21 cellular contexts compared by ENCODE assay signal in the genomic region with DNA sequence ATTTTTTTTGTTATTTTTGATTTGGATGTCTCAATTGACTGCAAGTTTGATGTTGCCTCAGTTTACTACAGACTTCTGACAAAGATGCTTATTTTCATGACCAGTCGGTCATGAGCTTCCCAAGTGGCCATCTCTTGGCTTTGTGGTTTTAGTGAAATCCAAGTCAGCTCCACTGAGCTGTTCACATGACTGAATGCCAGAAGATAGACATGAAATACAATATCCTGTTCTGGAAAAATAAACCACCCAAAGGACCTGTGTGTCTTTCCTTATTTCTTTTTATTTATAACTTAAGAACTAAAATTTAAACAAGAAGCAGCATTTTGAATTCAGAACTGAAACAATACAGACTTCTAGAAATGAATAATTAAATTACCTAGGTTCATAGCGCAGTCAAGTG.
DNase-seq lines count a peak whose midpoint lies in the region; ATAC-seq and TF ChIP-seq lines count a peak whose summit lies in the region.
"Had no signal": no experiment of that assay in that cellular context is flagged by ENCODE, and none has a peak within 500 bp of the region (broad histone marks: within the 10 kb centered on the region; RNA-seq: fewer than 3 reads in every experiment).

No MANE protein-coding gene starts in this region.

- peak; percentile 29 for DNase-seq in OCI-M1 (lab: John Stamatoyannopoulos, UW)
- DNase-seq in astrocyte of the hippocampus (ENCODE audit: low read depth, low spot score): peak; percentile 33
- DNase-seq in fibroblast of villous mesenchyme (ENCODE audit: low read depth): peak; percentile 12
- DNase-seq in stromal cell of bone marrow (ENCODE audit: low read depth): peak; percentile 80
- DNase-seq in RKO (ENCODE audit: low spot score): no peak
- DNase-seq: activated CD8-positive, alpha-beta T cell treated with anti-CD3 and anti-CD28 coated beads, Interleukin-2, amount 10 ng/mL, durations not matched to agents 7 days and 5 days; activated naive CD4-positive, alpha-beta T cell treated with anti-CD3 and anti-CD28 coated beads, Interleukin-2, amount 50 U/mL, for 16 hours; activated T-cell treated with anti-CD3 and anti-CD28 coated beads, Interleukin-2, amount 50 U/mL, for 48 hours; dorsolateral prefrontal cortex; heart left ventricle; Kasumi-1; lower lobe of right lung; NCI-H1092 treated with DMSO at 0.1 percent for 48 hours; occipital lobe; right cardiac atrium; SIG-M5; stimulated activated naive CD4-positive, alpha-beta T cell; T-helper 17 cell; tibial artery had no signal

- H3K4me3 ChIP-seq in fibroblast of villous mesenchyme (ENCODE audit: low read depth, low read length): no peak overlapping the region
- H3K4me3 ChIP-seq: dorsolateral prefrontal cortex, heart left ventricle, lower lobe of right lung, tibial artery had no signal

- ATAC-seq in GM19023 (IDR thresholded peaks at IDR 0.05; ENCODE audit: unreplicated experiment): no peak
- no peak for ATAC-seq in HG03095 (IDR thresholded peaks at IDR 0.05; ENCODE audit: unreplicated experiment)
- ATAC-seq: activated CD8-positive, alpha-beta T cell treated with anti-CD3 and anti-CD28 coated beads, Interleukin-2, amount 10 ng/mL, durations not matched to agents 7 days and 5 days; heart left ventricle; lower lobe of right lung; right cardiac atrium; T-helper 17 cell had no signal

- no peak for TF ChIP-seq CTCF in fibroblast of villous mesenchyme (IDR thresholded peaks at IDR 0.05; ENCODE audit: insufficient read depth, low read depth, low read length)
